Comparison of ENCODE assay signal across 18 cellular contexts in the genomic region with DNA sequence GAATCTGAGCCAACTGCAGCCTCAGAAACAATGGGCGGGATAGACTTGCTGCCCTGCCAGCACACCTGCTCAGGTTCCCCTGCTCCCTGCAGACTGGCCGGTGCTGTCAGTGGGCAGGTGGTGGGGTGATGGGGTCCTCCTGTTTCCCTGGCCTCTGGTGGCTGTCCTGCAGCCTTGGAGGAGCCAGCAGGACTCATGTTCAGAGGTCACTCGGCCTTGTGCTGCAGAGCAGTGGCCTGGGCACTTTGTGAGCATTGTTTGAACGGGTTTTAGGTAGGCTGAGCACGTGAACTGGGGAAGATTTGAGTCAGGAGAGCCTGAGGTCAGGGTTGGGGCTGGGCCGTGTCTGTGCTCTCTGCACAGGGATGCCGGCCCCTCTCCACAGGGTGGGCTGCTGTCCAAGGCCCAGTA. TPM values are rescaled to one million over a fixed set of nuclear protein-coding genes. Genes with fewer than 3 reads are reported as not detected.
DNase-seq lines count a peak whose midpoint lies in the region; ATAC-seq, FAIRE-seq and TF ChIP-seq lines count a peak whose summit lies in the region.
"Had no signal": no experiment of that assay in that cellular context is flagged by ENCODE, and none has a peak within 500 bp of the region (broad histone marks: within the 10 kb centered on the region; RNA-seq: fewer than 3 reads in every experiment).

No MANE protein-coding gene starts in this region.

- peak in 1 of 3 donors; percentile 18 for TF ChIP-seq POLR2A in body of pancreas (IDR thresholded peaks at IDR 0.05)

- H3K36me3 Mint-ChIP-seq in activated T-cell treated with anti-CD3 and anti-CD28 coated beads, Interleukin-2, amount 50 U/mL, for 24 hours (ENCODE audit: low read depth): peaks cover 71% of the 10 kb centered on the region
- H3K36me3 Mint-ChIP-seq in nephron progenitor cell (ENCODE audit: low read depth): peaks cover 19% of the 10 kb centered on the region

- H3K36me3 ChIP-seq in body of pancreas (replicated peaks in 1 of 2; ENCODE audit: insufficient read depth in 1 of 2, low read depth in 2 of 2) (peaks cover 0 to 8% of the 10 kb centered on the region in 2 donors), upper lobe of right lung (peaks cover 70% of the 10 kb centered on the region)

- TF ChIP-seq CTCF in body of pancreas (IDR thresholded peaks at IDR 0.05) (no peak), nephron progenitor cell (IDR thresholded peaks at IDR 0.05) (no peak), D721Med (IDR thresholded peaks at IDR 0.05; ENCODE audit: insufficient read depth, missing control alignments) (no peak), upper lobe of right lung (IDR thresholded peaks at IDR 0.05) (no peak)

- H3K4me1 ChIP-seq in body of pancreas (peaks cover 71% of the 10 kb centered on the region), upper lobe of right lung (no peaks in the 10 kb centered on the region)
- H3K4me1 ChIP-seq: HAP-1 had no signal

- H3K9me3 Mint-ChIP-seq in activated T-cell treated with anti-CD3 and anti-CD28 coated beads, Interleukin-2, amount 50 U/mL, for 24 hours: no peaks in the 10 kb centered on the region
- H3K9me3 Mint-ChIP-seq in nephron progenitor cell: no peaks in the 10 kb centered on the region
- H3K9me3 Mint-ChIP-seq: CD4-positive, alpha-beta memory T cell had no signal

- H3K4me3 Mint-ChIP-seq in activated T-cell treated with anti-CD3 and anti-CD28 coated beads, Interleukin-2, amount 50 U/mL, for 24 hours: no peak overlapping the region
- no peak overlapping the region for H3K4me3 Mint-ChIP-seq in nephron progenitor cell
- H3K4me3 Mint-ChIP-seq: B cell; CD4-positive, alpha-beta memory T cell had no signal

- WGBS in body of pancreas, 2 donors: 43 to 48% methylated on average over 3 to 7 of the region's 7 CpGs

- peaks cover 7% of the 10 kb centered on the region for H3K4me1 Mint-ChIP-seq in activated T-cell treated with anti-CD3 and anti-CD28 coated beads, Interleukin-2, amount 50 U/mL, for 24 hours (ENCODE audit: low read depth)
- H3K4me1 Mint-ChIP-seq in nephron progenitor cell: peaks cover 10% of the 10 kb centered on the region
- H3K4me1 Mint-ChIP-seq: B cell had no signal

- FAIRE-seq in D721Med (lab: Jason Lieb, UNC): no peak
- no peak for FAIRE-seq in frontal cortex (lab: Jason Lieb, UNC)
- FAIRE-seq: A204.1, G401.6, GM12892, GM19239, H1 had no signal

- ATAC-seq in body of pancreas (peak; percentile 69), upper lobe of right lung (no peak)

- intact Hi-C loops in body of pancreas (cut with DNase I): no loop called here
- intact Hi-C loops in upper lobe of right lung (cut with DNase I): no loop called here

- H3K27me3 Mint-ChIP-seq in activated T-cell treated with anti-CD3 and anti-CD28 coated beads, Interleukin-2, amount 50 U/mL, for 24 hours: no peaks in the 10 kb centered on the region
- H3K27me3 Mint-ChIP-seq in nephron progenitor cell (ENCODE audit: low read depth, poor library complexity): no peaks in the 10 kb centered on the region
- H3K27me3 Mint-ChIP-seq: B cell; CD4-positive, alpha-beta memory T cell had no signal

- H3K27me3 ChIP-seq in body of pancreas: no peaks in the 10 kb centered on the region
- no peaks in the 10 kb centered on the region for H3K27me3 ChIP-seq in upper lobe of right lung

- H3K9me3 ChIP-seq in body of pancreas (no peaks in the 10 kb centered on the region), upper lobe of right lung (no peaks in the 10 kb centered on the region)
- H3K9me3 ChIP-seq: HAP-1 had no signal

- no peak for DNase-seq in activated T-cell treated with anti-CD3 and anti-CD28 coated beads, Interleukin-2, amount 50 U/mL, for 24 hours
- DNase-seq in activated T-cell treated with anti-CD3 and anti-CD28 coated beads, Interleukin-2, amount 50 U/mL, for 1 hour: no peak
- DNase-seq in body of pancreas (peak; percentile 73 to 89 (median 88)), nephron progenitor cell (no peak), D721Med (ENCODE audit: insufficient read length, low spot score) (no peak), upper lobe of right lung (no peak), frontal cortex (ENCODE audit: low spot score in 2 of 2) (no peak)
- DNase-seq: CD4-positive, alpha-beta memory T cell; DMS153; DMS79 treated with DMSO at 0.1 percent for 48 hours; EL had no signal

- H3K27ac Mint-ChIP-seq in activated T-cell treated with anti-CD3 and anti-CD28 coated beads, Interleukin-2, amount 50 U/mL, for 24 hours: peak overlapping the region; percentile 3
- peak overlapping the region; percentile 43 for H3K27ac Mint-ChIP-seq in nephron progenitor cell
- H3K27ac Mint-ChIP-seq: B cell had no signal

- H3K4me3 ChIP-seq in body of pancreas (no peak overlapping the region), upper lobe of right lung (no peak overlapping the region)
- H3K4me3 ChIP-seq: HAP-1 had no signal

- H3K27ac ChIP-seq in body of pancreas (peak overlapping the region; percentile 78 to 89 (median 84)), upper lobe of right lung (no peak overlapping the region)

RNA-seq across cellular contexts. Expression of a gene that starts 17.6 kb away (rescaled TPM):
- 10 to 100 TPM; 44.9 to 94.9 TPM for total RNA-seq in body of pancreas
- 40.3 TPM for total RNA-seq in upper lobe of right lung
- 20.4 TPM for total RNA-seq in frontal cortex

RNA-seq across cellular contexts. Expression of a gene that starts 41.3 kb away (rescaled TPM):
- total RNA-seq in body of pancreas: 100 to 1,000 TPM in 1 of 2 donors, 10 to 100 TPM in 1; 47.5 to 115 TPM
- 41.3 TPM for total RNA-seq in upper lobe of right lung
- total RNA-seq in frontal cortex: 2.9 TPM

RNA-seq across cellular contexts. Expression of a gene that starts 50.8 kb away (rescaled TPM):
- total RNA-seq in body of pancreas: under 1 TPM in 1 of 2 donors, not detected in 1; 0.52 TPM
- 0.69 TPM for total RNA-seq in upper lobe of right lung
- not detected for total RNA-seq in frontal cortex
- total RNA-seq: H1 had no signal

RNA-seq across cellular contexts. Expression of a gene that starts 52.2 kb away (rescaled TPM):
- total RNA-seq in body of pancreas (1 to 10 TPM; 1.6 to 4.4 TPM), upper lobe of right lung (6.7 TPM), frontal cortex (104 TPM)

RNA-seq across cellular contexts. Expression of a gene that starts 53.6 kb away (rescaled TPM):
- total RNA-seq in body of pancreas (10 to 100 TPM; 45.7 to 63.0 TPM), upper lobe of right lung (13.9 TPM), frontal cortex (7.7 TPM)

Comparison
In these comparisons a context has a peak if more than half of its experiments do, and no peak if none do; other contexts are left out.
1. DNase-seq: peak in body of pancreas (4 of 4); none in activated T-cell treated with anti-CD3 and anti-CD28 coated beads, Interleukin-2, amount 50 U/mL, for 24 hours (single experiment), activated T-cell treated with anti-CD3 and anti-CD28 coated beads, Interleukin-2, amount 50 U/mL, for 1 hour (single experiment), nephron progenitor cell (single experiment), D721Med (single experiment), upper lobe of right lung (single experiment) and frontal cortex (0 of 2).
2. RNA of a gene that starts 41.3 kb away (total RNA-seq): 47.5 to 115 TPM in body of pancreas and 41.3 TPM in upper lobe of right lung (single experiment); 2.9 TPM in frontal cortex (single experiment); every median in the first group is over 10 times any median in the second.